9 cellular contexts compared by ENCODE assay signal in the genomic region with DNA sequence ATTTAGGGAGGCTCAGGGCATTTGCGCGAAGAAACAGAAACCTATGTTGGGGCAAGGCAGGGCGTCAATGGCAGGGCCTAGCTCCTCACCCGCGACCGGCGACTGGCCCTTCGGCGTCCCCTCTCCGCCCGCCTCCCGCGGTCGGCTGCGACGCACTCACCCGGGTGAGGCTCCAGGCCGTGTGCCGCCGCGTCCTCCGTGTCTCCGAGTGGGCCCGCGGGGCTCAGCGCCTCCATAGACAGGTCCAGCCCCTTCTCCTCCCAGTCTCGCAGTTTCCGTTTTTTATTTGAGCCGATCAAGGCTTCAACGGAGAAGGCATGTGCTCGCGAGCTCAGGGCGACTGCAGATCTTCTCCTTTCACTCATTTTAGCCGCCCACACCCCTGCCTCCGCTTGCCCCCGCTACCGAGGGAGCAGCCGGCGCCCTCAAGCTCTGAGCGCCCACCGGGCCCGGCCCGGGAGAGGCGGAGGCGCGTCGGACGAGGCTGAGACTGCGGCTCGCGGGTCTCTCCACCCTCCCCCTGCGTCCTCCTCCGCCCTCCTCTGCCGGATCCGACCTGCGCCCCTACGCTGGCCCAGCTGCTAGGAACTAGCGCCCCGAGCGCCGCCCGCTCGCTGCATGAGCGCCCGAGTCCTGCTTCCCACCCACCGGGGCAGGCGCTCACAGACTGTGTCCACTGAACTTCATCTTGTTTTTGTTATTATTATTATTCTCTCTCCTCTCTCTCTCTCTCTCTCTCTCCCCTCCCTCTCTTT. TPM values are rescaled to one million over a fixed set of nuclear protein-coding genes. Genes with fewer than 3 reads are reported as not detected.
DNase-seq lines count a peak whose midpoint lies in the region; ATAC-seq and TF ChIP-seq lines count a peak whose summit lies in the region.
"Had no signal": no experiment of that assay in that cellular context is flagged by ENCODE, and none has a peak within 500 bp of the region (broad histone marks: within the 10 kb centered on the region; RNA-seq: fewer than 3 reads in every experiment).

No MANE protein-coding gene starts in this region.

- TF ChIP-seq POLR2A in gastrocnemius medialis (IDR thresholded peaks at IDR 0.05), result peak; percentile 36 to 69

- no peak for TF ChIP-seq CTCF in Panc1 (IDR thresholded peaks at IDR 0.05)
- no peak for TF ChIP-seq CTCF in glutamatergic neuron (IDR thresholded peaks at IDR 0.05; ENCODE audit: partially characterized antibody, unreplicated experiment)
- peak in 1 of 5 experiments; percentile 10 for TF ChIP-seq CTCF in gastrocnemius medialis (IDR thresholded peaks at IDR 0.05 in 4 of 5, conservative IDR thresholded peaks at IDR 0.05 in 1 of 5)
- TF ChIP-seq CTCF in foreskin keratinocyte (conservative IDR thresholded peaks at IDR 0.05), result no peak
- no peak for TF ChIP-seq CTCF in CD4-positive, alpha-beta T cell (IDR thresholded peaks at IDR 0.05)

- peak overlapping the region; percentile 44; the same call in 1 of the 2 replicates for H3K27ac ChIP-seq in Panc1 (ENCODE audit: low read length)
- peak overlapping the region; percentile 85 to 96 (median 94) for H3K27ac ChIP-seq in gastrocnemius medialis
- H3K27ac ChIP-seq in foreskin keratinocyte, result no peak overlapping the region
- H3K27ac ChIP-seq in CD4-positive, alpha-beta T cell (ENCODE audit: low read depth, low read length), result no peak overlapping the region
- H3K27ac ChIP-seq: neutrophil had no signal

- H3K27me3 ChIP-seq in Panc1 (ENCODE audit: control insufficient read depth, insufficient read depth, low read length) (no peaks in the 10 kb centered on the region; the same call in 1 of the 2 replicates), gastrocnemius medialis (no peaks in the 10 kb centered on the region), foreskin keratinocyte (peaks cover 100% of the 10 kb centered on the region)
- H3K27me3 ChIP-seq in CD4-positive, alpha-beta T cell (ENCODE audit: control insufficient read depth, insufficient read depth, low read length), result peaks cover 98% of the 10 kb centered on the region

- H3K36me3 ChIP-seq in Panc1 (ENCODE audit: control insufficient read depth, insufficient read depth, low read length) (no peaks in the 10 kb centered on the region), gastrocnemius medialis (no peaks in the 10 kb centered on the region)
- H3K36me3 ChIP-seq: neutrophil had no signal

- peak; percentile 38 for ATAC-seq in GM19023 (IDR thresholded peaks at IDR 0.05; ENCODE audit: unreplicated experiment)
- ATAC-seq in Panc1, result peak; percentile 65
- peak; percentile 45 to 53 for ATAC-seq in gastrocnemius medialis
- no peak for ATAC-seq in foreskin keratinocyte
- no peak for ATAC-seq in left colon
- ATAC-seq in CD4-positive, alpha-beta T cell (ENCODE audit: poor library complexity), result no peak

- H3K27me3 Mint-ChIP-seq in glutamatergic neuron (ENCODE audit: unreplicated experiment), result peaks cover 65% of the 10 kb centered on the region
- peaks cover 95% of the 10 kb centered on the region for H3K27me3 Mint-ChIP-seq in CD4-positive, alpha-beta T cell

- BruUV-seq in Panc1 (replicated peaks; lab: Mats Ljungman, UMichigan), result no TSS peak

- peak overlapping the region; percentile 88 for H3K4me3 Mint-ChIP-seq in glutamatergic neuron (ENCODE audit: unreplicated experiment)
- H3K4me3 Mint-ChIP-seq in CD4-positive, alpha-beta T cell, result no peak overlapping the region

- in situ Hi-C loops in Panc1 (cut with HindIII; ENCODE audit: low pct_unique_long_range_greater_than_20kb, low sequenced_read_pairs) (no loop called here), gastrocnemius medialis (cut with MboI; ENCODE audit: low sequenced_read_pairs in 4 of 4) (loop anchor here in 1 of 4 donors (5.0 kb wide), 2 partner anchors 50 to 695 kb away; no protein-coding TSS in a partner anchor)

- 0 out of 2 replicates have a peak, but pooled peaks cover 5% of the 10 kb centered on the region for H3K4me1 ChIP-seq in Panc1 (ENCODE audit: control insufficient read depth, insufficient read depth, low read length)
- H3K4me1 ChIP-seq in gastrocnemius medialis, result peaks cover 24 to 33% of the 10 kb centered on the region in 2 donors
- H3K4me1 ChIP-seq in foreskin keratinocyte, result no peaks in the 10 kb centered on the region

- no peak overlapping the region for H3K27ac Mint-ChIP-seq in glutamatergic neuron (ENCODE audit: unreplicated experiment)
- H3K27ac Mint-ChIP-seq in CD4-positive, alpha-beta T cell, result no peak overlapping the region

- DNase-seq in Panc1 (ENCODE audit: low read depth, low spot score), result no peak
- peak; percentile 60 for DNase-seq in glutamatergic neuron
- peak in 1 of 2 donors; percentile 64 for DNase-seq in gastrocnemius medialis
- no peak for DNase-seq in foreskin keratinocyte
- no peak for DNase-seq in HuH-7.5 (ENCODE audit: low spot score)
- DNase-seq in left colon, result no peak
- no peak for DNase-seq in CD4-positive, alpha-beta T cell

- peaks cover 37% of the 10 kb centered on the region for H3K4me1 Mint-ChIP-seq in glutamatergic neuron (ENCODE audit: low read depth, unreplicated experiment)
- H3K4me1 Mint-ChIP-seq in CD4-positive, alpha-beta T cell (ENCODE audit: low read depth), result peaks cover 21% of the 10 kb centered on the region

- H3K9me3 Mint-ChIP-seq in glutamatergic neuron (ENCODE audit: unreplicated experiment), result peaks cover 34% of the 10 kb centered on the region
- H3K9me3 Mint-ChIP-seq in CD4-positive, alpha-beta T cell, result peaks cover 3% of the 10 kb centered on the region

- POLR2A ChIA-PET in Panc1 (lab: Charles Lee), result no interaction called here
- POLR2A ChIA-PET in CD4-positive, alpha-beta T cell (lab: Charles Lee), result no interaction called here

- peaks cover 12% of the 10 kb centered on the region for H3K36me3 Mint-ChIP-seq in glutamatergic neuron (ENCODE audit: unreplicated experiment)
- no peaks in the 10 kb centered on the region for H3K36me3 Mint-ChIP-seq in CD4-positive, alpha-beta T cell (ENCODE audit: low read depth)

- H3K9me3 ChIP-seq in Panc1 (ENCODE audit: control insufficient read depth, insufficient read depth, low read depth, low read length), result no peaks in the 10 kb centered on the region
- no peaks in the 10 kb centered on the region for H3K9me3 ChIP-seq in gastrocnemius medialis
- H3K9me3 ChIP-seq in CD4-positive, alpha-beta T cell (ENCODE audit: control insufficient read depth, low read length), result peaks cover 8% of the 10 kb centered on the region
- H3K9me3 ChIP-seq: neutrophil had no signal

- peak overlapping the region; percentile 45 to 48 for H3K4me3 ChIP-seq in Panc1 (ENCODE audit: low read depth in 2 of 2, low read length in 2 of 2)
- H3K4me3 ChIP-seq in gastrocnemius medialis, result peak overlapping the region; percentile 77 to 87 (median 83)

- CTCF ChIA-PET in Panc1 (lab: Charles Lee), result no interaction called here
- CTCF ChIA-PET in CD4-positive, alpha-beta T cell (lab: Charles Lee), result no interaction called here

- intact Hi-C loops in Panc1 (cut with micrococcal nuclease; ENCODE audit: unreplicated experiment) (no loop called here), gastrocnemius medialis (cut with DNase I; ENCODE audit: low total_unique reads) (loop anchor here (1.0 to 5.0 kb wide), 7 partner anchors 13 to 1620 kb away; partner anchors contain the start of gene MAN1A2), left colon (cut with DNase I, micrococcal nuclease) (no loop called here)
- intact Hi-C loops in CD4-positive, alpha-beta T cell (cut with DNase I, micrococcal nuclease), result no loop called here

RNA-seq across cellular contexts. Expression of gene TBX15, which starts 0.5 kb away (rescaled TPM):
- total RNA-seq in Panc1 (2021; ENCODE audit: unreplicated experiment) (1.9 TPM), glutamatergic neuron (ENCODE audit: unreplicated experiment) (0.69 TPM), gastrocnemius medialis (100 to 1,000 TPM in 3 of 4 donors, 10 to 100 TPM in 1; 91.4 to 275 (median 245) TPM), foreskin keratinocyte (not detected in 2 replicates), left colon (not detected)
- polyA plus RNA-seq in Panc1 (2012; ENCODE audit: insufficient read length), result 1.8 TPM
- not detected in 2 replicates for polyA plus RNA-seq in foreskin keratinocyte
- not detected for total RNA-seq in CD4-positive, alpha-beta T cell

Comparison
In these comparisons a context has a peak if more than half of its experiments do, and no peak if none do; other contexts are left out.
1. ATAC-seq: peak in GM19023 (single experiment), Panc1 (single experiment) and gastrocnemius medialis (2 of 2); none in foreskin keratinocyte (single experiment), left colon (single experiment) and CD4-positive, alpha-beta T cell (single experiment).
2. H3K27ac ChIP-seq: peak in Panc1 (single experiment) and gastrocnemius medialis (4 of 4); none in foreskin keratinocyte (single experiment) and CD4-positive, alpha-beta T cell (single experiment).
3. RNA of gene TBX15, which starts 0.5 kb away (total RNA-seq): 91.4 to 275 TPM in gastrocnemius medialis; 1.9 TPM in Panc1 (single experiment), 0.69 TPM in glutamatergic neuron (single experiment), not detected in left colon, not detected in CD4-positive, alpha-beta T cell and not detected in foreskin keratinocyte; every median in the first group is over 10 times any median in the second.